In genomic region chr1:192131914-192132313, GRCh38 we compare ENCODE assay signal across 24 cellular contexts. TPM values are rescaled to one million over a fixed set of nuclear protein-coding genes. Genes with fewer than 3 reads are reported as not detected.
"Had no signal": no experiment of that assay in that cellular context is flagged by ENCODE, and none has a peak within 500 bp of the region (broad histone marks: within the 10 kb centered on the region; RNA-seq: fewer than 3 reads in every experiment).

No MANE protein-coding gene starts in this region.

- H3K36me3 ChIP-seq: Peyer's patch, SJSA1 had no signal

- FAIRE-seq: astrocyte had no signal

- ATAC-seq: activated CD8-positive, alpha-beta memory T cell treated with anti-CD3 and anti-CD28 coated beads, Interleukin-2, amount 10 ng/mL, durations not matched to agents 7 days and 5 days; T-helper 17 cell; WTC11 had no signal

- H3K4me1 ChIP-seq: Peyer's patch, SJSA1 had no signal

- H3K27me3 ChIP-seq: Peyer's patch, SJSA1 had no signal

- DNase-seq: activated CD4-positive, alpha-beta T cell treated with anti-CD3 and anti-CD28 coated beads for 48 hours; activated CD4-positive, alpha-beta T cell treated with anti-CD3 and anti-CD28 coated beads, Interleukin-2, amount 50 U/mL, for 48 hours; activated CD4-positive, CD25-positive, alpha-beta regulatory T cell treated with anti-CD3 and anti-CD28 coated beads, Interleukin-2, amount 50 U/mL, for 72 hours; activated CD8-positive, alpha-beta memory T cell treated with anti-CD3 and anti-CD28 coated beads, Interleukin-2, amount 10 ng/mL, durations not matched to agents 7 days and 5 days; activated effector memory CD4-positive, alpha-beta T cell treated with anti-CD3 and anti-CD28 coated beads, Interleukin-2, amount 50 U/mL, for 16 hours; activated naive CD4-positive, alpha-beta T cell treated with Interleukin-2 at 50 U/mL for 16 hours; activated T-cell treated with anti-CD3 and anti-CD28 coated beads, Interleukin-2, amount 50 U/mL, for 24 hours; amygdala; NCI-H1105 treated with DMSO at 0.1 percent for 48 hours; NCI-H1436 treated with DMSO at 0.1 percent for 48 hours; NCI-H187 treated with DMSO at 0.1 percent for 48 hours; NCI-H2107; NCI-H2171 treated with DMSO at 0.1 percent for 48 hours; NCI-H226; NCI-H510A; NCI-H526 treated with DMSO at 0.1 percent for 48 hours; Peyer's patch; SHP77; T-helper 17 cell; T-helper 9 cell had no signal

- H3K4me3 ChIP-seq: Peyer's patch, SJSA1 had no signal

- H3K27ac ChIP-seq: Peyer's patch, RWPE1, SJSA1 had no signal

- H3K9me3 ChIP-seq: Peyer's patch had no signal

RNA-seq across cellular contexts. Expression of gene RGS18, which starts 26.3 kb away (rescaled TPM):
- total RNA-seq: astrocyte, SJSA1, WTC11 had no signal
